In genomic region chr5:17805426-17805825, GRCh38 we compare ENCODE assay signal across 29 cellular contexts.
DNase-seq lines count a peak whose midpoint lies in the region; ATAC-seq, FAIRE-seq and TF ChIP-seq lines count a peak whose summit lies in the region.
"Had no signal": no experiment of that assay in that cellular context is flagged by ENCODE, and none has a peak within 500 bp of the region (broad histone marks: within the 10 kb centered on the region; RNA-seq: fewer than 3 reads in every experiment).

No MANE protein-coding gene starts in this region.

- TF ChIP-seq CTCF in esophagus squamous epithelium (IDR thresholded peaks at IDR 0.05) (no peak), prostate gland (IDR thresholded peaks at IDR 0.05) (no peak), omental fat pad (IDR thresholded peaks at IDR 0.05) (no peak)

- H3K4me1 ChIP-seq in esophagus squamous epithelium, result peaks cover 3 to 21% (median 7%) of the 10 kb centered on the region in 3 donors
- H3K4me1 ChIP-seq in prostate gland (replicated peaks), result no peaks in the 10 kb centered on the region
- H3K4me1 ChIP-seq: esophagus muscularis mucosa, gastrocnemius medialis, right atrium auricular region, SJSA1, spleen, thyroid gland had no signal

- H3K9me3 ChIP-seq in SK-N-MC (ENCODE audit: low read depth, low read length) (no peaks in the 10 kb centered on the region), esophagus squamous epithelium (no peaks in the 10 kb centered on the region), prostate gland (no peaks in the 10 kb centered on the region)
- H3K9me3 ChIP-seq: esophagus muscularis mucosa, gastrocnemius medialis, right atrium auricular region, SJSA1, spleen, thyroid gland had no signal

- H3K9ac ChIP-seq in SK-N-MC (ENCODE audit: insufficient read length), result peak overlapping the region; percentile 20

- no peaks in the 10 kb centered on the region for H3K27me3 ChIP-seq in esophagus squamous epithelium
- no peaks in the 10 kb centered on the region for H3K27me3 ChIP-seq in prostate gland (replicated peaks; ENCODE audit: insufficient read depth)
- H3K27me3 ChIP-seq: esophagus muscularis mucosa, gastrocnemius medialis, right atrium auricular region, spleen, thyroid gland had no signal

- no peaks in the 10 kb centered on the region for H3K36me3 ChIP-seq in SK-N-MC (ENCODE audit: insufficient read depth, low read length)
- H3K36me3 ChIP-seq in esophagus squamous epithelium, result no peaks in the 10 kb centered on the region
- no peaks in the 10 kb centered on the region for H3K36me3 ChIP-seq in prostate gland
- H3K36me3 ChIP-seq: esophagus muscularis mucosa, gastrocnemius medialis, right atrium auricular region, SJSA1, spleen, thyroid gland had no signal

- peak; percentile 44 for DNase-seq in SK-N-MC (ENCODE audit: low read depth, low spot score)
- DNase-seq in esophagus squamous epithelium (lab: John Stamatoyannopoulos, UW), result no peak
- DNase-seq in prostate gland (ENCODE audit: low spot score), result peak; percentile 45
- no peak for DNase-seq in omental fat pad (ENCODE audit: low spot score)
- no peak for DNase-seq in EL
- no peak for DNase-seq in RCC 7860 (ENCODE audit: low spot score)
- DNase-seq: activated CD4-positive, alpha-beta memory T cell treated with anti-CD3 and anti-CD28 coated beads for 36 hours; activated CD8-positive, alpha-beta memory T cell treated with anti-CD3 and anti-CD28 coated beads, Interleukin-2, amount 50 U/mL, for 48 hours; CD4-positive, alpha-beta T cell; DMS153; effector CD4-positive, alpha-beta T cell; gastrocnemius medialis; NCI-H1105 treated with DMSO at 0.1 percent for 48 hours; NCI-H2029 treated with DMSO at 0.1 percent for 48 hours; occipital lobe; PC-9; spleen; stimulated activated CD4-positive, alpha-beta T cell treated with anti-CD3 and anti-CD28 coated beads, Interleukin-4, amount 100 ng/mL, for 1 hour; stimulated activated naive CD8-positive, alpha-beta T cell treated with anti-CD3 and anti-CD28 coated beads, Interleukin-15, Interleukin-2, amounts not matched to agents 100 U/mL and 50 U/mL, for 24 hours; T-helper 1 cell; thyroid gland had no signal

- peak; percentile 46; the same call in 1 of the 2 replicates for TF ChIP-seq EP300 in Ishikawa (IDR thresholded peaks at IDR 0.05; ENCODE audit: borderline replicate concordance)

- no peak for FAIRE-seq in RCC 7860 (lab: Jason Lieb, UNC)
- FAIRE-seq: GM19239 had no signal

- intact Hi-C loops in esophagus squamous epithelium (cut with DNase I) (no loop called here), prostate gland (cut with DNase I) (no loop called here)

- no peak for TF ChIP-seq POLR2A in esophagus squamous epithelium (IDR thresholded peaks at IDR 0.05)
- no peak for TF ChIP-seq POLR2A in prostate gland (IDR thresholded peaks at IDR 0.05)

- ATAC-seq in omental fat pad (ENCODE audit: low FRiP score) (no peak), GM21717 (IDR thresholded peaks at IDR 0.05; ENCODE audit: unreplicated experiment) (no peak)
- ATAC-seq: gastrocnemius medialis; HCT116; stimulated activated naive CD8-positive, alpha-beta T cell treated with anti-CD3 and anti-CD28 coated beads, Interleukin-15, Interleukin-2, amounts not matched to agents 100 U/mL and 50 U/mL, for 24 hours had no signal

- H3K27ac ChIP-seq in SK-N-MC, result peak overlapping the region; percentile 85
- peak overlapping the region in 3 of 4 donors; percentile 35 to 45 (median 42) for H3K27ac ChIP-seq in esophagus squamous epithelium
- no peak overlapping the region for H3K27ac ChIP-seq in prostate gland
- H3K27ac ChIP-seq: esophagus muscularis mucosa, gastrocnemius medialis, HL-60, PC-9, right atrium auricular region, SJSA1, spleen, thyroid gland had no signal

- H3K4me3 ChIP-seq in SK-N-MC, result peak overlapping the region; percentile 55
- no peak overlapping the region for H3K4me3 ChIP-seq in esophagus squamous epithelium
- no peak overlapping the region for H3K4me3 ChIP-seq in prostate gland
- H3K4me3 ChIP-seq: esophagus muscularis mucosa, gastrocnemius medialis, PC-9, right atrium auricular region, SJSA1, spleen, thyroid gland had no signal

- no peak for TF ChIP-seq RAD21 in Ishikawa (IDR thresholded peaks at IDR 0.05; ENCODE audit: low read depth)

- 25 to 33% methylated on average over 2 of the region's 2 CpGs for WGBS in esophagus squamous epithelium, 2 donors
- 35% methylated on average over 2 of the region's 2 CpGs for WGBS in prostate gland

TF ChIP-seq in Ishikawa, 13 proteins besides CTCF, POLR2A, EP300 and RAD21:
- TF ChIP-seq REST (IDR thresholded peaks at IDR 0.05; ENCODE audit: low read depth) (no peak), CREB1 (IDR thresholded peaks at IDR 0.05; ENCODE audit: low read depth) (no peak), USF1 (IDR thresholded peaks at IDR 0.05) (no peak), CEBPB (IDR thresholded peaks at IDR 0.05) (no peak), TCF12 (IDR thresholded peaks at IDR 0.05; ENCODE audit: low read depth) (peak; percentile 27; the same call in 1 of the 2 replicates), YY1 (IDR thresholded peaks at IDR 0.05; ENCODE audit: low read depth) (no peak), NFIC (IDR thresholded peaks at IDR 0.05) (0 out of 2 replicates have a peak, but pooled peaks have one; percentile 23), FOXM1 (IDR thresholded peaks at IDR 0.05; ENCODE audit: borderline replicate concordance, low read depth) (no peak), EGR1 (IDR thresholded peaks at IDR 0.05) (no peak), MAX (IDR thresholded peaks at IDR 0.05) (no peak), TAF1 (IDR thresholded peaks at IDR 0.05; ENCODE audit: low read depth) (no peak), TEAD4 (IDR thresholded peaks at IDR 0.05) (0 out of 2 replicates have a peak, but pooled peaks have one; percentile 10), ZBTB7A (IDR thresholded peaks at IDR 0.05; ENCODE audit: low read depth) (no peak)
TF ChIP-seq in Ishikawa: peak in this region for 3.

Comparison
In these comparisons a context has a peak if more than half of its experiments do, and no peak if none do; other contexts are left out.
1. DNase-seq: peak in SK-N-MC (single experiment) and prostate gland (single experiment); none in esophagus squamous epithelium (single experiment), omental fat pad (single experiment), EL (single experiment) and RCC 7860 (single experiment).
2. H3K27ac ChIP-seq: peak in SK-N-MC (single experiment) and esophagus squamous epithelium (3 of 4); none in prostate gland (0 of 2).